ENCODE assay signal across 18 cellular contexts in genomic region chr4:3443750-3444309, GRCh38. TPM values are rescaled to one million over a fixed set of nuclear protein-coding genes. Genes with fewer than 3 reads are reported as not detected.
DNase-seq lines count a peak whose midpoint lies in the region; ATAC-seq and TF ChIP-seq lines count a peak whose summit lies in the region.
"Had no signal": no experiment of that assay in that cellular context is flagged by ENCODE, and none has a peak within 500 bp of the region (broad histone marks: within the 10 kb centered on the region; RNA-seq: fewer than 3 reads in every experiment).

No MANE protein-coding gene starts in this region.

- intact Hi-C loops in Right ventricle myocardium superior (cut with DNase I) (loop anchor here (2.0 to 10.0 kb wide), 2 partner anchors 99 to 249 kb away; no protein-coding TSS in a partner anchor), left ventricle myocardium superior (cut with micrococcal nuclease) (loop anchor here (10.0 kb wide), 1 partner anchor 99 kb away; no protein-coding TSS in a partner anchor)

- H4K20me1 ChIP-seq in osteoblast (ENCODE audit: insufficient read depth, low read length) (no peaks in the 10 kb centered on the region), GM23248 (ENCODE audit: insufficient read depth) (no peaks in the 10 kb centered on the region)

- no peak for ATAC-seq in Right ventricle myocardium superior (ENCODE audit: poor library complexity)
- ATAC-seq in left ventricle myocardium superior: no peak
- no peak for ATAC-seq in HG02870 (IDR thresholded peaks at IDR 0.05; ENCODE audit: unreplicated experiment)
- no peak for ATAC-seq in HG03520 (IDR thresholded peaks at IDR 0.05; ENCODE audit: unreplicated experiment)

- H3K4me2 ChIP-seq in osteoblast (ENCODE audit: insufficient read depth, low read length) (no peak overlapping the region), GM23248 (ENCODE audit: unreplicated experiment) (no peak overlapping the region)

- TF ChIP-seq RAD21 in Ishikawa (IDR thresholded peaks at IDR 0.05; ENCODE audit: low read depth): no peak

- DNase-seq in Right ventricle myocardium superior (peak; percentile 29), left ventricle myocardium superior (no peak), osteoblast (ENCODE audit: insufficient read length, low spot score, missing footprints) (peak; percentile 90), GM23248 (no peak)
- DNase-seq: KG1, NCI-H2171 had no signal

- in situ Hi-C loops in GM23248 (cut with MboI): no loop called here

- no peaks in the 10 kb centered on the region for H3K9me3 Mint-ChIP-seq in brain
- H3K9me3 Mint-ChIP-seq: activated T-cell treated with anti-CD3 and anti-CD28 coated beads, Interleukin-2, amount 50 U/mL, for 72 hours; stimulated activated memory B cell treated with anti-CD40 and anti-IgM and Interleukin-4, amounts not matched to agents 10 μg/mL and 1 μg/mL and 100 μg/mL, for 72 hours had no signal

- no peaks in the 10 kb centered on the region for H3K36me3 ChIP-seq in osteoblast (ENCODE audit: insufficient read depth, low read length)
- no peaks in the 10 kb centered on the region for H3K36me3 ChIP-seq in GM23248 (ENCODE audit: low read depth)
- H3K36me3 ChIP-seq: BLaER1, suprapubic skin had no signal

- TF ChIP-seq CTCF in brain (conservative IDR thresholded peaks at IDR 0.05): peak; percentile 25 to 62
- TF ChIP-seq CTCF in osteoblast (IDR thresholded peaks at IDR 0.05; ENCODE audit: extremely low read depth, low read depth, low read length): peak; percentile 29

- no peak for TF ChIP-seq EP300 in Ishikawa (IDR thresholded peaks at IDR 0.05; ENCODE audit: borderline replicate concordance)

- no peak overlapping the region for H3K9ac ChIP-seq in GM23248
- H3K9ac ChIP-seq: BLaER1 had no signal

- H3F3A ChIP-seq in GM23248 (ENCODE audit: insufficient read depth): no peaks in the 10 kb centered on the region

- no peaks in the 10 kb centered on the region for H3K36me3 Mint-ChIP-seq in brain
- H3K36me3 Mint-ChIP-seq: stimulated activated memory B cell treated with anti-CD40 and anti-IgM and Interleukin-4, amounts not matched to agents 10 μg/mL and 1 μg/mL and 100 μg/mL, for 72 hours had no signal

- WGBS in GM23248 (ENCODE audit: low coverage in 1 of 2, low lambda C conversion rate in 2 of 2, missing lambda C conversion rate in 2 of 2), 2 experiments: 52 to 55% methylated on average over 16 to 17 of the region's 17 CpGs

- H3K79me2 ChIP-seq in osteoblast (ENCODE audit: insufficient read depth, low read length) (no peaks in the 10 kb centered on the region), GM23248 (ENCODE audit: insufficient read depth) (no peaks in the 10 kb centered on the region)

- no peak overlapping the region for H3K27ac Mint-ChIP-seq in brain
- H3K27ac Mint-ChIP-seq: activated T-cell treated with anti-CD3 and anti-CD28 coated beads, Interleukin-2, amount 50 U/mL, for 72 hours; stimulated activated memory B cell treated with anti-CD40 and anti-IgM and Interleukin-4, amounts not matched to agents 10 μg/mL and 1 μg/mL and 100 μg/mL, for 72 hours had no signal

- no peak overlapping the region for H3K4me3 Mint-ChIP-seq in brain
- H3K4me3 Mint-ChIP-seq: activated T-cell treated with anti-CD3 and anti-CD28 coated beads, Interleukin-2, amount 50 U/mL, for 72 hours; stimulated activated memory B cell treated with anti-CD40 and anti-IgM and Interleukin-4, amounts not matched to agents 10 μg/mL and 1 μg/mL and 100 μg/mL, for 72 hours had no signal

- no peak overlapping the region for H3K27ac ChIP-seq in osteoblast (ENCODE audit: low read depth, low read length)
- no peak overlapping the region for H3K27ac ChIP-seq in GM23248
- H3K27ac ChIP-seq: BLaER1, suprapubic skin had no signal

- no peak overlapping the region for H3K4me3 ChIP-seq in osteoblast (ENCODE audit: insufficient read depth, low read length)
- no peak overlapping the region for H3K4me3 ChIP-seq in GM23248
- H3K4me3 ChIP-seq: BLaER1, suprapubic skin had no signal

- H3K27me3 Mint-ChIP-seq in brain: peaks cover 3% of the 10 kb centered on the region

- H3K9me3 ChIP-seq in osteoblast (ENCODE audit: low read depth, low read length) (no peaks in the 10 kb centered on the region), GM23248 (ENCODE audit: low read depth) (no peaks in the 10 kb centered on the region)
- H3K9me3 ChIP-seq: BLaER1, suprapubic skin had no signal

- H3K27me3 ChIP-seq in osteoblast (ENCODE audit: insufficient read depth, low read length) (no peaks in the 10 kb centered on the region), GM23248 (replicated peaks; ENCODE audit: insufficient read depth) (no peaks in the 10 kb centered on the region)
- H3K27me3 ChIP-seq: BLaER1 had no signal

- no peaks in the 10 kb centered on the region for H3K9me2 ChIP-seq in GM23248 (ENCODE audit: insufficient read depth)

- H3K4me1 Mint-ChIP-seq in brain: no peaks in the 10 kb centered on the region
- H3K4me1 Mint-ChIP-seq: stimulated activated memory B cell treated with anti-CD40 and anti-IgM and Interleukin-4, amounts not matched to agents 10 μg/mL and 1 μg/mL and 100 μg/mL, for 72 hours had no signal

- H3K4me1 ChIP-seq in osteoblast (ENCODE audit: insufficient read depth, low read length) (no peaks in the 10 kb centered on the region), GM23248 (ENCODE audit: insufficient read depth) (no peaks in the 10 kb centered on the region)

- H2AFZ ChIP-seq in osteoblast (ENCODE audit: low read length) (no peak overlapping the region), GM23248 (no peak overlapping the region)

TF ChIP-seq in Ishikawa, 13 proteins besides CTCF, POLR2A, EP300 and RAD21:
- TF ChIP-seq EGR1 (IDR thresholded peaks at IDR 0.05) (no peak), ZBTB7A (IDR thresholded peaks at IDR 0.05; ENCODE audit: low read depth) (peak; percentile 45; the same call in 1 of the 2 replicates), USF1 (IDR thresholded peaks at IDR 0.05) (no peak)
TF ChIP-seq in Ishikawa: peak in this region for 1.

RNA-seq across cellular contexts. Expression of gene HGFAC, which starts 2.1 kb away (rescaled TPM):
- total RNA-seq in Right ventricle myocardium superior (1.9 TPM), left ventricle myocardium superior (0.67 TPM), osteoblast (not detected in 2 replicates)
- polyA plus RNA-seq in brain (ENCODE audit: insufficient read depth, low read depth, low replicate concordance) (0.88 TPM), GM23248 (2016; fragmentation: Nextera tagmentation; extraction: Ambion mirVana) (not detected in 2 replicates)
- not detected in 2 replicates for total RNA-seq in GM23248 (2014; rRNA removed; shearing (Covaris generic))
- total RNA-seq: Calu3, RPMI7951, suprapubic skin had no signal

RNA-seq across cellular contexts. Expression of gene DOK7, which starts 19.3 kb away (rescaled TPM):
- total RNA-seq in Right ventricle myocardium superior (33.7 TPM), left ventricle myocardium superior (35.5 TPM), osteoblast (not detected in 2 replicates)
- polyA plus RNA-seq in brain (ENCODE audit: insufficient read depth, low read depth, low replicate concordance) (0.48 TPM), GM23248 (2016; fragmentation: Nextera tagmentation; extraction: Ambion mirVana) (0.24 TPM in 1 of 2 replicates, not detected in the other)
- not detected in 2 replicates for total RNA-seq in GM23248 (2014; rRNA removed; shearing (Covaris generic))
- total RNA-seq: activated T-cell treated with anti-CD3 and anti-CD28 coated beads, Interleukin-2, amount 50 U/mL, for 72 hours; dermis microvascular lymphatic vessel endothelial cell; osteocyte; RPMI7951 had no signal

Comparison
In these comparisons a context has a peak if more than half of its experiments do, and no peak if none do; other contexts are left out.
1. DNase-seq: peak in Right ventricle myocardium superior (single experiment) and osteoblast (single experiment); none in left ventricle myocardium superior (single experiment) and GM23248 (single experiment).
2. RNA of gene DOK7, which starts 19.3 kb away (total RNA-seq): 35.5 TPM in left ventricle myocardium superior (single experiment) and 33.7 TPM in Right ventricle myocardium superior (single experiment); not detected in osteoblast and not detected in GM23248; every median in the first group is over 10 times any median in the second.